In the genomic region with DNA sequence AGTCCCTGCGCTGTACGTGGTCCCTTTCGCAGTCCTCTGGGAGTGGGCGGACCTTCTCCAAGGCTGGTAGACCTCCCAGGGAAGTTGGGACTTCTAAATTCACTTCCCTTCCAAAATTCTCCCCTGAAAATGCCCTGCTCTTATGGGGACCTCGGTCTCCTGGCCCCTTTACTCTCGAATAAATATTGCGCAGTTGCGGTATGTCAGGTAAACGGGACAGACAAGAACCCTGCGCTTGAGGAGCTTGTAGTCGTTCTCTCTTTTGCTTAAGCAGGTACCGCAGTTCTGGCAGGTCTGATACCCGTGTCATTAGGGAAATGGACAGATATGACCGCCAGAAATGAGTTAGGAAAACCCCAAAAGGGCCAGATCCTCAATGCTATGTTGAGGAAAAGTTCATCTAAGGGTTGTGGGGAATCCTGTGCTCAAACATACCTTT, we compare ENCODE assay signal across 8 cellular contexts. TPM values are rescaled to one million over a fixed set of nuclear protein-coding genes. Genes with fewer than 3 reads are reported as not detected.
DNase-seq lines count a peak whose midpoint lies in the region; ATAC-seq, FAIRE-seq and TF ChIP-seq lines count a peak whose summit lies in the region.

No MANE protein-coding gene starts in this region.

- no peaks in the 10 kb centered on the region for H3K36me3 Mint-ChIP-seq in naive B cell

- TF ChIP-seq CTCF in C4-2B (conservative IDR thresholded peaks at IDR 0.05) (no peak), bronchial epithelial cell (IDR thresholded peaks at IDR 0.05; ENCODE audit: insufficient read depth, low read length, severe bottlenecking) (no peak)

- no peaks in the 10 kb centered on the region for H3K9me3 Mint-ChIP-seq in naive B cell

- ATAC-seq in naive B cell (ENCODE audit: low read depth in 2 of 2), result no peak

- peaks cover 6 to 26% (median 11%) of the 10 kb centered on the region in 3 donors for H3K4me1 Mint-ChIP-seq in naive B cell

- H3K4me3 ChIP-seq in bronchial epithelial cell (ENCODE audit: low read depth, low read length), result peak overlapping the region; percentile 46

- H3K27ac ChIP-seq in C4-2B, result peak overlapping the region; percentile 93

- peak overlapping the region; percentile 85 to 97 (median 94) for H3K4me3 Mint-ChIP-seq in naive B cell

- no peaks in the 10 kb centered on the region for H3K36me3 ChIP-seq in bronchial epithelial cell (ENCODE audit: control insufficient read depth, insufficient read depth, low read length)

- no peaks in the 10 kb centered on the region for H3K27me3 Mint-ChIP-seq in naive B cell

- in situ Hi-C loops in ACHN (cut with HindIII; ENCODE audit: low pct_ligation_motif_present, low pct_unique_long_range_greater_than_20kb, low sequenced_read_pairs), result no loop called here

- H3K27ac Mint-ChIP-seq in naive B cell, result peak overlapping the region in 4 of 6 donors; percentile 24 to 97 (median 80)

- DNase-seq in HuH-7 (ENCODE audit: low spot score) (peak; percentile 35), bronchial epithelial cell (ENCODE audit: low read depth) (peak; percentile 14), naive B cell (no peak), ACHN (no peak), mesenteric fat pad (ENCODE audit: low spot score) (no peak), NCI-H2107 (lab: John Stamatoyannopoulos, UW) (no peak)
- no peak for DNase-seq in central memory CD4-positive, alpha-beta T cell

- no peak for FAIRE-seq in bronchial epithelial cell (lab: Jason Lieb, UNC)

- no peaks in the 10 kb centered on the region for H3K27me3 ChIP-seq in bronchial epithelial cell (ENCODE audit: control insufficient read depth, insufficient read depth, low read length)

RNA-seq across cellular contexts. Expression of a gene that starts 0.6 kb away (rescaled TPM):
- total RNA-seq in bronchial epithelial cell (0.79 and 1.2 TPM in 2 replicates), mesenteric fat pad (0.26 TPM)
- under 1 TPM in 4 of 6 donors, not detected in 2; 0.23 to 0.85 (median 0.33) TPM for polyA plus RNA-seq in naive B cell (ENCODE audit: low read depth in 6 of 6)

RNA-seq across cellular contexts. Expression of a gene that starts 9.2 kb away (rescaled TPM):
- not detected in 2 replicates for total RNA-seq in bronchial epithelial cell
- polyA plus RNA-seq in naive B cell (ENCODE audit: low read depth in 6 of 6), result not detected
- not detected for total RNA-seq in mesenteric fat pad

RNA-seq across cellular contexts. Expression of a gene that starts 35.1 kb away (rescaled TPM):
- total RNA-seq in bronchial epithelial cell (2,098 and 3,387 TPM in 2 replicates), mesenteric fat pad (1,343 TPM)
- polyA plus RNA-seq in naive B cell (ENCODE audit: low read depth in 6 of 6), result 1,000 to 10,000 TPM in 5 of 6 donors, 100 to 1,000 TPM in 1; 896 to 1,302 (median 1,132) TPM

RNA-seq across cellular contexts. Expression of a gene that starts 47.8 kb away (rescaled TPM):
- total RNA-seq in bronchial epithelial cell (0.13 TPM in 1 of 2 replicates, not detected in the other), mesenteric fat pad (0.19 TPM)
- under 1 TPM in 1 of 6 donors, not detected in 5; 0.12 TPM for polyA plus RNA-seq in naive B cell (ENCODE audit: low read depth in 6 of 6)

RNA-seq across cellular contexts. Expression of a gene that starts 60.0 kb away (rescaled TPM):
- total RNA-seq in bronchial epithelial cell (14.2 and 19.5 TPM in 2 replicates), mesenteric fat pad (78.0 TPM)
- polyA plus RNA-seq in naive B cell (ENCODE audit: low read depth in 6 of 6), result 1 to 10 TPM; 2.6 to 9.2 (median 5.0) TPM

Comparison
In these comparisons a context has a peak if more than half of its experiments do, and no peak if none do; other contexts are left out.
1. DNase-seq: peak in HuH-7 (single experiment) and bronchial epithelial cell (single experiment); none in naive B cell (single experiment), central memory CD4-positive, alpha-beta T cell (single experiment), ACHN (single experiment), mesenteric fat pad (single experiment) and NCI-H2107 (single experiment).